In the genomic region with DNA sequence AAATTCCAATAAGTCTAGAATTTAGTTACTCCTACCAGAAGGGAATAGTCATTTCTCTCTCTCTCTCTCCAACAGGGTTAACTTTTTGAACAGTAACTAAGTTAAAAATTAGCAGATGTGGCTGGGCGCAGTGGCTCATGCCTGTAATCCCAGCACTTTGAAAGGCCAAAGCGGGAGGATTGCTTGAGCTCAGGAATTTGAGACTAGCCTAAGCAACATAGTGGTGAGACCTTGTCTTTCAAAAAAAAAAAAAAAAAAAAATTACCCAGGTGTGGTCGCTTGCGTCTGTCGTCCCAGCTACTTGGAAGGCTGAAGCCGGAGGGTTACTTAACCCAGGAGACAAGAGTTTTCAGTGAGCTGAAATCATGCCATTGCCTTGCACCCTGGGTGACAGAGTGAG, we compare ENCODE assay signal across 1 cellular context.
TF ChIP-seq lines count a peak whose summit lies in the region.

No MANE protein-coding gene starts in this region.

TF ChIP-seq in GM23338, 12 proteins besides CTCF, POLR2A, EP300 and RAD21 (continued from another document):
- no peak for TF ChIP-seq ZNF114 (CRISPR knock-in tag; IDR thresholded peaks at IDR 0.05)
- no peak for TF ChIP-seq EZH2 (IDR thresholded peaks at IDR 0.05; ENCODE audit: low read depth, unreplicated experiment)
- TF ChIP-seq NANOG (IDR thresholded peaks at IDR 0.05; ENCODE audit: borderline replicate concordance), result no peak
- TF ChIP-seq JUNB (IDR thresholded peaks at IDR 0.05; ENCODE audit: unreplicated experiment), result no peak
- TF ChIP-seq, protein P1, sequence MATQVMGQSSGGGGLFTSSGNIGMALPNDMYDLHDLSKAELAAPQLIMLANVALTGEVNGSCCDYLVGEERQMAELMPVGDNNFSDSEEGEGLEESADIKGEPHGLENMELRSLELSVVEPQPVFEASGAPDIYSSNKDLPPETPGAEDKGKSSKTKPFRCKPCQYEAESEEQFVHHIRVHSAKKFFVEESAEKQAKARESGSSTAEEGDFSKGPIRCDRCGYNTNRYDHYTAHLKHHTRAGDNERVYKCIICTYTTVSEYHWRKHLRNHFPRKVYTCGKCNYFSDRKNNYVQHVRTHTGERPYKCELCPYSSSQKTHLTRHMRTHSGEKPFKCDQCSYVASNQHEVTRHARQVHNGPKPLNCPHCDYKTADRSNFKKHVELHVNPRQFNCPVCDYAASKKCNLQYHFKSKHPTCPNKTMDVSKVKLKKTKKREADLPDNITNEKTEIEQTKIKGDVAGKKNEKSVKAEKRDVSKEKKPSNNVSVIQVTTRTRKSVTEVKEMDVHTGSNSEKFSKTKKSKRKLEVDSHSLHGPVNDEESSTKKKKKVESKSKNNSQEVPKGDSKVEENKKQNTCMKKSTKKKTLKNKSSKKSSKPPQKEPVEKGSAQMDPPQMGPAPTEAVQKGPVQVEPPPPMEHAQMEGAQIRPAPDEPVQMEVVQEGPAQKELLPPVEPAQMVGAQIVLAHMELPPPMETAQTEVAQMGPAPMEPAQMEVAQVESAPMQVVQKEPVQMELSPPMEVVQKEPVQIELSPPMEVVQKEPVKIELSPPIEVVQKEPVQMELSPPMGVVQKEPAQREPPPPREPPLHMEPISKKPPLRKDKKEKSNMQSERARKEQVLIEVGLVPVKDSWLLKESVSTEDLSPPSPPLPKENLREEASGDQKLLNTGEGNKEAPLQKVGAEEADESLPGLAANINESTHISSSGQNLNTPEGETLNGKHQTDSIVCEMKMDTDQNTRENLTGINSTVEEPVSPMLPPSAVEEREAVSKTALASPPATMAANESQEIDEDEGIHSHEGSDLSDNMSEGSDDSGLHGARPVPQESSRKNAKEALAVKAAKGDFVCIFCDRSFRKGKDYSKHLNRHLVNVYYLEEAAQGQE (IDR thresholded peaks at IDR 0.05; ENCODE audit: unreplicated experiment), result no peak
